Comparison of ENCODE assay signal across 18 cellular contexts in genomic region chr15:33114484-33114767, GRCh38.
"Had no signal": no experiment of that assay in that cellular context is flagged by ENCODE, and none has a peak within 500 bp of the region (broad histone marks: within the 10 kb centered on the region; RNA-seq: fewer than 3 reads in every experiment).

No MANE protein-coding gene starts in this region.

- FAIRE-seq: small intestine had no signal

- ATAC-seq: body of pancreas; naive thymus-derived CD8-positive, alpha-beta T cell had no signal

- H3K27me3 ChIP-seq: body of pancreas, right atrium auricular region, tibial nerve, uterus had no signal

- H3K4me3 ChIP-seq: body of pancreas, left ventricle myocardium inferior, right atrium auricular region, tibial nerve, uterus had no signal

- H3K9me3 ChIP-seq: body of pancreas, left ventricle myocardium inferior, right atrium auricular region, tibial nerve, uterus had no signal

- H3K27ac ChIP-seq: body of pancreas, left ventricle myocardium inferior, right atrium auricular region, tibial nerve, uterus had no signal

- DNase-seq: activated B cell treated with CpG ODN at 0.5 μM for 24 hours; activated CD4-positive, alpha-beta T cell treated with anti-CD3 and anti-CD28 coated beads, Interleukin-2, amount 10 ng/mL, durations not matched to agents 24 days and 14 days; activated gamma-delta T cell treated with Interleukin-2 at 50 U/mL for 16 hours; amniotic stem cell; body of pancreas; effector memory CD4-positive, alpha-beta T cell; hippocampal formation; left ventricle myocardium inferior; mesenchymal stem cell; naive thymus-derived CD8-positive, alpha-beta T cell; stimulated activated CD4-positive, alpha-beta T cell treated with anti-CD3 and anti-CD28 coated beads, Interleukin-4, amount 100 ng/mL, for 4 hours; stimulated activated CD8-positive, alpha-beta memory T cell treated with anti-CD3 and anti-CD28 coated beads, Interleukin-4, amount 100 ng/mL, for 48 hours; stimulated activated naive CD4-positive, alpha-beta T cell treated with Interleukin-2 at 50 U/mL for 16 hours; substantia nigra; uterus had no signal

- H3K36me3 ChIP-seq: left ventricle myocardium inferior, right atrium auricular region, tibial nerve, uterus had no signal

- H3K4me1 ChIP-seq: body of pancreas, right atrium auricular region, tibial nerve, uterus had no signal
